In the genomic region with DNA sequence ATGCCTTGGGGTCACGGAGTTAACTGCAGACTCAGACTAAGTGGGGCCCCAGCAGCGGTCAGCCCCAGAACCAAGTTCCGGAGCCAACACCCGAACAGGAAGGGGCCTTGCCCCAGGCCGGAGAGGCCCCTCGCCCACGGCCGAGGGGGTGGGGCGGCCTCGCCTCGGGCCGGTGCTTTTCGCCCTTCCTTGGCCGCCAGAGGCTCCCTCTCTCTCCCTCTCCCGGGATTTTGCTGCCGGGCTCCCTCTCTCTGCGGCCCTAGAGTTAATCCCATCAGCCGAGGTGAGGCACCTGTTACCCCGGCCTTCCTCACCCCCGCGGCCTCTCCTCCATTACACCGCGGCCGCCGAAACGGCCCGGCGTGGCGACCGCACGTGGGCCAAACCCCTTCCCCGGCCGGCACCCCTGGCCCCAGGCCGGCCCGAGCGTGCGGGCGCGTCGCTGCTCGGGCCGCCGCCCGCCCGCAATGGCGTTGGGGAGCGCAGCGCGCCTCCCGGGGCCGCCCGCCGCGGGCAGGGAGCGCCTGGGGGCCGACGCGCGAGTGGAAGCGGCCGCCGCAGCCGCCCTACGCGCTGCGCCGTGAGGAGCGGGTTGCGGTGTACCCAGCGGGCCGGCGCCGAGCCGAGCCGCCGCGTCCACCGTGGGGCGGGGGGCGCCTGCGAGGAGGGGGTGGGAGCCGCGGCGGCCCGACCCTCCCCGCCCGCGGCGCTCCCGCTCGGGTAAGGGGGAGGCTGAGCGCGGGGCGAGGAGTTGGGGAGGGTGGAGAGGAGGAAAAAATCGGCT, we compare ENCODE assay signal across 9 cellular contexts. TPM values are rescaled to one million over a fixed set of nuclear protein-coding genes. Genes with fewer than 3 reads are reported as not detected.
A peak's percentile ranks its signal among the peaks of the same experiment; 100 is the strongest.
DNase-seq lines count a peak whose midpoint lies in the region; ATAC-seq lines count a peak whose summit lies in the region.
"Had no signal": no experiment of that assay in that cellular context is flagged by ENCODE, and none has a peak within 500 bp of the region (broad histone marks: within the 10 kb centered on the region; RNA-seq: fewer than 3 reads in every experiment).

A gene (plus strand): TSS at position 175 of the 784 bp plus-strand sequence. CDS start 2,520 bp downstream, outside the sequence.

- DNase-seq in NCI-H1694 treated with DMSO at 0.1 percent for 48 hours (lab: John Stamatoyannopoulos, UW) (peak; percentile 21), NCI-H1694 (lab: John Stamatoyannopoulos, UW) (no peak), NCI-H1930 (lab: John Stamatoyannopoulos, UW) (peak; percentile 32 to 35), amygdala (lab: John Stamatoyannopoulos, UW) (peak in 48 of 56 donors; percentile 5 to 64 (median 41)), hepatic stellate cell (ENCODE audit: low spot score) (peak; percentile 5), trophoblast cell (peak in 1 of 2 donors; percentile 30), NAMALWA (ENCODE audit: low spot score) (no peak)

- H2BK120ac ChIP-seq in trophoblast cell (ENCODE audit: insufficient read depth, low read length, poor library complexity), result peak within 1 kb of the TSS; percentile 68

- peak within 1 kb of the TSS; percentile 49 for H3K27ac ChIP-seq in trophoblast cell (ENCODE audit: low read depth, low read length)
- H3K27ac ChIP-seq: BLaER1 treated with 17β-estradiol and CSF1 and Interleukin-3, amounts not matched to agents 10 nM and 100 nM had no signal

- no peak within 1 kb of the TSS for H3K23ac ChIP-seq in trophoblast cell (ENCODE audit: low read length)

- no peak within 1 kb of the TSS for H2BK12ac ChIP-seq in trophoblast cell (ENCODE audit: low read length)

- peaks cover 9% of the 10 kb centered on the region for H3K79me1 ChIP-seq in trophoblast cell (ENCODE audit: low read length)

- peak within 1 kb of the TSS; percentile 63 for H4K12ac ChIP-seq in trophoblast cell (ENCODE audit: low read depth, low read length)

- H2BK5ac ChIP-seq in trophoblast cell (ENCODE audit: low read depth, low read length, poor library complexity), result peak within 1 kb of the TSS; percentile 28

- peak within 1 kb of the TSS; percentile 90 for H4K8ac ChIP-seq in trophoblast cell (ENCODE audit: low read depth, low read length)

- peak within 1 kb of the TSS; percentile 46 for H4K91ac ChIP-seq in trophoblast cell (ENCODE audit: low read depth, low read length)

- no peak within 1 kb of the TSS for H2AK5ac ChIP-seq in trophoblast cell (ENCODE audit: low read length)

- H3K9ac ChIP-seq in trophoblast cell (ENCODE audit: low read length), result peak within 1 kb of the TSS; percentile 53
- H3K9ac ChIP-seq: BLaER1 treated with 17β-estradiol and CSF1 and Interleukin-3, amounts not matched to agents 10 nM and 100 nM had no signal

- H3K27me3 ChIP-seq in trophoblast cell (ENCODE audit: insufficient read depth, low read length), result no peaks in the 10 kb centered on the region

- H3K4me2 ChIP-seq in trophoblast cell (ENCODE audit: low read length), result peak within 1 kb of the TSS; percentile 68
- H3K4me2 ChIP-seq: BLaER1 treated with 17β-estradiol and CSF1 and Interleukin-3, amounts not matched to agents 10 nM and 100 nM had no signal

- no CpG with 5 or more reads among the region's 95 CpGs for WGBS in trophoblast cell (ENCODE audit: extremely low coverage, insufficient coverage, insufficient read length)

- H3K36me3 ChIP-seq in trophoblast cell (ENCODE audit: control insufficient read depth in 1 of 2, insufficient read depth in 2 of 2, low read length in 2 of 2), result no peaks in the 10 kb centered on the region
- H3K36me3 ChIP-seq: BLaER1 treated with 17β-estradiol and CSF1 and Interleukin-3, amounts not matched to agents 10 nM and 100 nM had no signal

- H2AFZ ChIP-seq in trophoblast cell (ENCODE audit: insufficient read depth, low read length, poor library complexity), result peak within 1 kb of the TSS; percentile 81

- ATAC-seq in GM19467 (IDR thresholded peaks at IDR 0.05; ENCODE audit: unreplicated experiment), result no peak

- H3K18ac ChIP-seq in trophoblast cell (ENCODE audit: low read length), result peak within 1 kb of the TSS; percentile 72

- H3K9me3 ChIP-seq in trophoblast cell (ENCODE audit: insufficient read depth, low read depth, low read length), result no peaks in the 10 kb centered on the region

- peak within 1 kb of the TSS; percentile 77 for H3K14ac ChIP-seq in trophoblast cell (ENCODE audit: low read length)

- H3K79me2 ChIP-seq in trophoblast cell (ENCODE audit: control insufficient read depth, insufficient read depth, low read length, poor library complexity), result peaks cover 1% of the 10 kb centered on the region

- H3K4me3 ChIP-seq in trophoblast cell (ENCODE audit: low read depth, low read length), result peak within 1 kb of the TSS; percentile 82
- H3K4me3 ChIP-seq: BLaER1 treated with 17β-estradiol and CSF1 and Interleukin-3, amounts not matched to agents 10 nM and 100 nM had no signal

- H3K4ac ChIP-seq in trophoblast cell (ENCODE audit: low read depth, low read length), result no peak within 1 kb of the TSS

- H3K4me1 ChIP-seq in trophoblast cell (ENCODE audit: control insufficient read depth in 1 of 2, insufficient read depth in 2 of 2, low read length in 2 of 2), result peaks cover 4 to 5% of the 10 kb centered on the region in 2 experiments
- H3K4me1 ChIP-seq: BLaER1 treated with 17β-estradiol and CSF1 and Interleukin-3, amounts not matched to agents 10 nM and 100 nM had no signal

RNA-seq across cellular contexts. Expression of the gene that starts here (rescaled TPM):
- 1.3 and 1.5 TPM in 2 replicates for polyA plus RNA-seq in trophoblast cell (2013)

Comparison
In these comparisons a context has a peak if more than half of its experiments do, and no peak if none do; other contexts are left out.
1. DNase-seq: peak in NCI-H1694 treated with DMSO at 0.1 percent for 48 hours (single experiment), NCI-H1930 (2 of 2), amygdala (48 of 56) and hepatic stellate cell (single experiment); none in NCI-H1694 (single experiment) and NAMALWA (single experiment).